Comparison of ENCODE assay signal across 23 cellular contexts in the genomic region with DNA sequence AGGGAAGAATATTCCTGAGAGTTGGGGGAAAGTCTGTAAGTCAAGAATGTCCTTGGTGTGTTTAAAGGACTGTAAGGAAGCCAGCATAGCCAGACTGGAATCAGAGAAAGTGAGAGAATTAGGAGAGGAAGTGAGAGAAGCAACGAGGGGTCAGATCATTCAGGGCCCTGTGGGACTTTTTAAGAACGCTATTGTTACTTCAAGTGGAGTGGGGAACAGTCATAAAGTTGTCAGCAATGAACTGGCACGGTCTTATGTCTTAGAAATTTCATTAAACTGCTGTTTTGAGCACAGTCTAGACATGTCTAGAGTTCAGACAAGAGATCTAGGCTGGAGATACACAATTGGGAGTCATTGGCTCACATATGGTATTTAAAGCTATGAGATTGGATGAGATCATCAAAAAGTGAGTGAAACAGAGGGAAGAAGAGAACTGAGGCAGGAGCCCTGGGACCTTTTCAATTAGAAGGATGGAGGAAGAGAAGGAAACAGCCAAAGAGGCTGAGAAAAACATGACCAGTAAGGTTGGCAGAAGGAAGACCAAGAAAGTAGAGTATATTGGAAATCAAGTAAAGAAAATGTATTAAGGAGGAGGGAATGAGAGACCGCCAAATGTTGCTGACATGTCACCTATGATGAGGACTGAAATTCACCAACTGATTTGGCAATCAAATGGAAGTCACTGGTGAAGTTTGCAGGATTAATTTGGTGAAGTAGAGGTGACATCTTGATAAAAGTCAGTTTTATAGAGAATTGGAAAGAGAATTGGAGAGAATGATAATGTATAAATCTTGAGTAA.
A peak's percentile ranks its signal among the peaks of the same experiment; 100 is the strongest.
DNase-seq lines count a peak whose midpoint lies in the region; ATAC-seq and TF ChIP-seq lines count a peak whose summit lies in the region.
"Had no signal": no experiment of that assay in that cellular context is flagged by ENCODE, and none has a peak within 500 bp of the region (broad histone marks: within the 10 kb centered on the region; RNA-seq: fewer than 3 reads in every experiment).

No MANE protein-coding gene starts in this region.

- no peak for TF ChIP-seq CTCF in GM20000 (IDR thresholded peaks at IDR 0.05; ENCODE audit: extremely low read depth, missing control alignments)

- ATAC-seq in GM18508 (IDR thresholded peaks at IDR 0.05; ENCODE audit: insufficient read depth, unreplicated experiment), result peak; percentile 43
- peak; percentile 56 for ATAC-seq in HG02884 (IDR thresholded peaks at IDR 0.05; ENCODE audit: unreplicated experiment)
- ATAC-seq in HG03469 (IDR thresholded peaks at IDR 0.05; ENCODE audit: unreplicated experiment), result peak; percentile 38
- ATAC-seq: right lobe of liver, T-cell had no signal

- peak; percentile 6 for DNase-seq in GM20000 (ENCODE audit: low spot score)
- no peak for DNase-seq in T1000 (lab: John Stamatoyannopoulos, UW)
- DNase-seq in stimulated activated CD8-positive, alpha-beta memory T cell treated with anti-CD3 and anti-CD28 coated beads, Interleukin-4, amount 100 ng/mL, for 48 hours, result no peak
- no peak for DNase-seq in NCI-H2107 (lab: John Stamatoyannopoulos, UW)
- no peak for DNase-seq in stimulated activated CD4-positive, alpha-beta T cell treated with anti-CD3 and anti-CD28 coated beads, Interleukin-2, amount 100 ng/mL, for 24 hours
- DNase-seq: activated CD4-positive, alpha-beta memory T cell treated with anti-CD3 and anti-CD28 coated beads for 36 hours; activated naive CD4-positive, alpha-beta T cell treated with anti-CD3 and anti-CD28 coated beads for 36 hours; activated T-cell treated with anti-CD3 and anti-CD28 coated beads, Interleukin-2, amount 50 U/mL, for 24 hours; anterior cingulate cortex; central memory CD4-positive, alpha-beta T cell; foreskin melanocyte; GOT3; naive B cell; NCI-H748 treated with DMSO at 0.1 percent for 48 hours; ovary; right lobe of liver; SIG-M5; stimulated activated naive B cell treated with anti-CD40 and anti-IgM and Interleukin-4, amounts not matched to agents 10 μg/mL and 1 μg/mL and 100 μg/mL, for 72 hours; T-cell; tibial artery had no signal
